In genomic region chr19:2785244-2786000, GRCh38 we compare ENCODE assay signal across 8 cellular contexts. TPM values are rescaled to one million over a fixed set of nuclear protein-coding genes. Genes with fewer than 3 reads are reported as not detected.
DNase-seq lines count a peak whose midpoint lies in the region; ATAC-seq and TF ChIP-seq lines count a peak whose summit lies in the region.

TSS of gene THOP1 (plus strand) at chr19:2785503. CDS start at chr19:2785663, 160 bp downstream.

- peak in 1 of 2 donors; percentile 20 for TF ChIP-seq CTCF in left lung (IDR thresholded peaks at IDR 0.05)

- intact Hi-C loops in left lung (cut with DNase I), result no loop called here

- H3K27ac ChIP-seq in BLaER1 treated with 17β-estradiol and CSF1 and Interleukin-3, amounts not matched to agents 10 nM and 100 nM, result peak within 1 kb of the TSS; percentile 44 to 99 (median 90); a peak in 21 of 22 replicates
- peak within 1 kb of the TSS; percentile 39 to 74 for H3K27ac ChIP-seq in left lung

- peaks cover 53 to 79% (median 72%) of the 10 kb centered on the region in 10 experiments for H3K4me1 ChIP-seq in BLaER1 treated with 17β-estradiol and CSF1 and Interleukin-3, amounts not matched to agents 10 nM and 100 nM
- peaks cover 26 to 55% of the 10 kb centered on the region in 2 donors for H3K4me1 ChIP-seq in left lung

- H3K27me3 ChIP-seq in BLaER1 treated with 17β-estradiol and CSF1 and Interleukin-3, amounts not matched to agents 10 nM and 100 nM, result no peaks in the 10 kb centered on the region
- H3K27me3 ChIP-seq in left lung, result no peaks in the 10 kb centered on the region

- peak; percentile 98 for DNase-seq in NCI-H774 (lab: John Stamatoyannopoulos, UW)
- peak; percentile 99 for DNase-seq in activated CD4-positive, alpha-beta T cell treated with anti-CD3 and anti-CD28 coated beads, Interleukin-2, amount 50 U/mL, for 4 hours
- peak; percentile 99 for DNase-seq in dermis blood vessel endothelial cell
- DNase-seq in left lung, result peak; percentile 99 to 100
- DNase-seq in stimulated activated CD4-positive, alpha-beta T cell treated with anti-CD3 and anti-CD28 coated beads, Interleukin-2, amount 100 ng/mL, for 48 hours, result peak; percentile 99

- H3K4me2 ChIP-seq in BLaER1 treated with 17β-estradiol and CSF1 and Interleukin-3, amounts not matched to agents 10 nM and 100 nM, result peak within 1 kb of the TSS; percentile 80 to 99 (median 93)

- H3K4me3 ChIP-seq in BLaER1 treated with 17β-estradiol and CSF1 and Interleukin-3, amounts not matched to agents 10 nM and 100 nM, result peak within 1 kb of the TSS; percentile 83 to 99 (median 90)
- H3K4me3 ChIP-seq in left lung, result peak within 1 kb of the TSS; percentile 97

- peak; percentile 69 for ATAC-seq in GM19372 (IDR thresholded peaks at IDR 0.05; ENCODE audit: low read depth, unreplicated experiment)
- ATAC-seq in HG03558 (IDR thresholded peaks at IDR 0.05; ENCODE audit: extremely low read depth, unreplicated experiment), result peak; percentile 52
- ATAC-seq in left lung, result peak; percentile 95

- no peaks in the 10 kb centered on the region for H3K9me3 ChIP-seq in BLaER1 treated with 17β-estradiol and CSF1 and Interleukin-3, amounts not matched to agents 10 nM and 100 nM (replicated peaks in 1 of 11)
- no peaks in the 10 kb centered on the region for H3K9me3 ChIP-seq in left lung

- H4K20me1 ChIP-seq in BLaER1 treated with 17β-estradiol and CSF1 and Interleukin-3, amounts not matched to agents 10 nM and 100 nM, result peaks cover 15 to 70% (median 55%) of the 10 kb centered on the region in 11 experiments; a peak in 21 of 22 replicates

- peaks cover 2 to 51% (median 34%) of the 10 kb centered on the region in 11 experiments; a peak in 21 of 22 replicates for H3K36me3 ChIP-seq in BLaER1 treated with 17β-estradiol and CSF1 and Interleukin-3, amounts not matched to agents 10 nM and 100 nM
- peaks cover 0 to 2% of the 10 kb centered on the region in 2 donors for H3K36me3 ChIP-seq in left lung

- H3K9ac ChIP-seq in BLaER1 treated with 17β-estradiol and CSF1 and Interleukin-3, amounts not matched to agents 10 nM and 100 nM, result peak within 1 kb of the TSS; percentile 84 to 97 (median 91)

RNA-seq across cellular contexts. Expression of gene THOP1, which starts in this region (rescaled TPM):
- total RNA-seq in dermis blood vessel endothelial cell (51.7 and 160 TPM in 2 replicates), left lung (10 to 100 TPM; 46.3 to 65.3 TPM)

Comparison
In these comparisons a context has a peak if more than half of its experiments do, and no peak if none do; other contexts are left out.
1. Peak in every context shown above with its lines: DNase-seq, ATAC-seq, H3K4me3 ChIP-seq and H3K27ac ChIP-seq.